In the genomic region with DNA sequence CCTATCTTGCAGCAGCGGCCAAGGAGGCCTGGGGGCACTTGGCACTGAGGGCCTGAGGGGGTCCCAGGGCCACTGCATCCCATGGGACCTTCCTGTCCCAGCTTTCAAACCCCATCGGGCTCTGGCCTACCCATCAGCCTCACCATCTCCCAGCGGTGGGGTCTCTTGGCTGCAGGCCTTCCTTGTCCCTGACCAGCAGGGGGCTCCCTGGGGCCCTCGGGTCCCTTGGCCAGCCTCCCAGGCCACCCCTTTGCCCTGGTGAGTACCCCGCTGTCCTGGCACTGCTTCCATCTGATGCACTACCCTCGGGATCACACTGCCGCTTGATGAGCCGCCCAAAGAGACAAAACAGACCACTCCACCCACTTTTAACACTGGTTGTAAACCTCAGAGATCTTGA, we compare ENCODE assay signal across 8 cellular contexts. TPM values are rescaled to one million over a fixed set of nuclear protein-coding genes. Genes with fewer than 3 reads are reported as not detected.
DNase-seq lines count a peak whose midpoint lies in the region; ATAC-seq and TF ChIP-seq lines count a peak whose summit lies in the region.

No MANE protein-coding gene starts in this region.

- CTCF ChIA-PET in BJ (lab: Yijun Ruan, JAX): interaction anchor here (0.7 to 1.4 kb wide), 7 partner anchors 14 to 321 kb away, joined by 3 to 4 read pairs (median 3); no protein-coding TSS in a partner anchor

- H3F3A ChIP-seq in GM23338 (replicated peaks; ENCODE audit: low read depth): no peaks in the 10 kb centered on the region

- H2AFZ ChIP-seq in GM23338: no peak overlapping the region

- H3K27me3 ChIP-seq in BJ (ENCODE audit: control insufficient read depth, insufficient read depth, low read length) (no peaks in the 10 kb centered on the region), GM23338 (ENCODE audit: insufficient read depth) (no peaks in the 10 kb centered on the region), right atrium auricular region (no peaks in the 10 kb centered on the region)

- ATAC-seq in GM23338: peak; percentile 62
- ATAC-seq in GM18519 (IDR thresholded peaks at IDR 0.05; ENCODE audit: low FRiP score, unreplicated experiment): no peak
- ATAC-seq in HG03108 (IDR thresholded peaks at IDR 0.05; ENCODE audit: unreplicated experiment): no peak
- no peak for ATAC-seq in GM21717 (IDR thresholded peaks at IDR 0.05; ENCODE audit: unreplicated experiment)
- no peak for ATAC-seq in GM19397 (IDR thresholded peaks at IDR 0.05; ENCODE audit: unreplicated experiment)

- peak; percentile 44 for TF ChIP-seq CTCF in BJ (IDR thresholded peaks at IDR 0.05; ENCODE audit: insufficient read depth, low read depth, low read length)
- peak; percentile 59 to 76 for TF ChIP-seq CTCF in GM23338 (conservative IDR thresholded peaks at IDR 0.05; ENCODE audit: low read depth in 2 of 2)
- TF ChIP-seq CTCF in right atrium auricular region (IDR thresholded peaks at IDR 0.05): peak; percentile 21 to 62

- H3K36me3 ChIP-seq in BJ (ENCODE audit: control insufficient read depth, insufficient read depth, low read length) (no peaks in the 10 kb centered on the region), GM23338 (ENCODE audit: insufficient read depth) (no peaks in the 10 kb centered on the region), right atrium auricular region (no peaks in the 10 kb centered on the region)

- POLR2A ChIA-PET in BJ (lab: Charles Lee): no interaction called here

- H3K27ac Mint-ChIP-seq in GM23338: no peak overlapping the region

- H3K79me2 ChIP-seq in GM23338 (replicated peaks; ENCODE audit: insufficient read depth): no peaks in the 10 kb centered on the region

- H3K4me3 ChIP-seq in BJ (ENCODE audit: low read depth, low read length) (no peak overlapping the region), GM23338 (no peak overlapping the region), right atrium auricular region (no peak overlapping the region)

- H4K20me1 ChIP-seq in GM23338 (replicated peaks; ENCODE audit: insufficient read depth): no peaks in the 10 kb centered on the region

- no peak overlapping the region for H3K4me3 Mint-ChIP-seq in GM23338

- no peaks in the 10 kb centered on the region for H3K36me3 Mint-ChIP-seq in GM23338 (ENCODE audit: low read depth)

- no peaks in the 10 kb centered on the region for H3K4me1 Mint-ChIP-seq in GM23338

- no peak overlapping the region for H3K27ac ChIP-seq in GM23338 (ENCODE audit: low read depth)
- H3K27ac ChIP-seq in right atrium auricular region: peak overlapping the region in 1 of 2 donors; percentile 2

- no peaks in the 10 kb centered on the region for H3K9me3 ChIP-seq in right atrium auricular region

- H3K9me3 Mint-ChIP-seq in GM23338: no peaks in the 10 kb centered on the region; the same call in 2 of the 3 replicates

- no peak overlapping the region for H3K4me2 ChIP-seq in GM23338

- DNase-seq in BJ (ENCODE audit: low read depth): no peak
- peak; percentile 72 for DNase-seq in GM23338 (ENCODE audit: low spot score)
- DNase-seq in activated CD4-positive, alpha-beta T cell treated with anti-CD3 and anti-CD28 coated beads, Interleukin-2, amount 50 U/mL, for 1 hour: peak; percentile 14
- no peak for DNase-seq in right atrium auricular region (ENCODE audit: low spot score)

- H3K9me2 ChIP-seq in GM23338 (ENCODE audit: insufficient read depth): no peaks in the 10 kb centered on the region

- H3K4me1 ChIP-seq in GM23338 (ENCODE audit: insufficient read depth): no peaks in the 10 kb centered on the region
- H3K4me1 ChIP-seq in right atrium auricular region: peaks cover 0 to 9% of the 10 kb centered on the region in 2 donors

- H3K27me3 Mint-ChIP-seq in GM23338 (ENCODE audit: insufficient read depth, low read depth, poor library complexity): peaks cover 17% of the 10 kb centered on the region

TF ChIP-seq in GM23338, 12 proteins besides CTCF, POLR2A, EP300 and RAD21:
- TF ChIP-seq ETS1 (IDR thresholded peaks at IDR 0.05) (no peak), EZH2phosphoT487 (IDR thresholded peaks at IDR 0.05; ENCODE audit: unreplicated experiment) (no peak), POLR2AphosphoS5 (IDR thresholded peaks at IDR 0.05; ENCODE audit: low read depth) (no peak), CREB1 (CRISPR knock-in tag; IDR thresholded peaks at IDR 0.05; ENCODE audit: low read depth) (no peak)

RNA-seq across cellular contexts. Expression of gene YKT6, which starts 43.5 kb away (rescaled TPM):
- 132 and 160 TPM in 2 replicates for polyA plus RNA-seq in BJ (2011; rRNA removed)
- polyA minus RNA-seq in BJ (2011; rRNA and poly(A)+ RNA removed): 76.4 and 125 TPM in 2 replicates
- 94.5 and 114 TPM in 2 replicates for total RNA-seq in GM23338 (2014; rRNA removed; shearing (Covaris generic))
- polyA plus RNA-seq in GM23338 (2016; fragmentation: Nextera tagmentation; extraction: Ambion mirVana): 29.2 and 33.5 TPM in 2 replicates
- total RNA-seq in right atrium auricular region: 10 to 100 TPM; 43.9 to 44.9 TPM

RNA-seq across cellular contexts. Expression of gene GCK, which starts 55.0 kb away (rescaled TPM):
- polyA plus RNA-seq in BJ (2011; rRNA removed) (0.22 and 0.40 TPM in 2 replicates), GM23338 (2016; fragmentation: Nextera tagmentation; extraction: Ambion mirVana) (6.1 and 7.7 TPM in 2 replicates)
- 0.19 TPM in 1 of 2 replicates, not detected in the other for polyA minus RNA-seq in BJ (2011; rRNA and poly(A)+ RNA removed)
- total RNA-seq in GM23338 (2014; rRNA removed; shearing (Covaris generic)): 7.3 and 9.3 TPM in 2 replicates
- 10 to 100 TPM; 11.1 to 21.0 TPM for total RNA-seq in right atrium auricular region

Comparison
In these comparisons a context has a peak if more than half of its experiments do, and no peak if none do; other contexts are left out.
1. DNase-seq: peak in GM23338 (single experiment) and activated CD4-positive, alpha-beta T cell treated with anti-CD3 and anti-CD28 coated beads, Interleukin-2, amount 50 U/mL, for 1 hour (single experiment); none in BJ (single experiment) and right atrium auricular region (single experiment).
2. Peak in every context shown above with its lines, with median percentiles within 50 percentile points of each other: CTCF ChIP-seq.